18 cellular contexts compared by ENCODE assay signal in genomic region chr3:94626599-94626998, GRCh38.
"Had no signal": no experiment of that assay in that cellular context is flagged by ENCODE, and none has a peak within 500 bp of the region (broad histone marks: within the 10 kb centered on the region; RNA-seq: fewer than 3 reads in every experiment).

No MANE protein-coding gene starts in this region.

- H3K4me3 Mint-ChIP-seq: activated CD4-positive, alpha-beta T cell treated with anti-CD3 and anti-CD28 coated beads, Interleukin-2, amount 10 ng/mL, durations not matched to agents 7 days and 5 days; activated CD8-positive, alpha-beta T cell treated with anti-CD3 and anti-CD28 coated beads, Interleukin-2, amount 10 ng/mL, durations not matched to agents 7 days and 5 days; activated naive CD4-positive, alpha-beta T cell treated with anti-CD3 and anti-CD28 coated beads for 36 hours; activated T-cell treated with anti-CD3 and anti-CD28 coated beads, Interleukin-2, amount 50 U/mL, for 24 hours; central memory CD8-positive, alpha-beta T cell; natural killer cell treated with Interleukin-12 subunit alpha and Interleukin-12 subunit beta and Interleukin-15 and Interleukin-18, amount 100 ng/mL, for 72 hours; stimulated activated naive CD8-positive, alpha-beta T cell treated with anti-CD3 and anti-CD28 coated beads, Interleukin-15, Interleukin-2, amounts not matched to agents 100 ng/mL and 50 ng/mL, for 24 hours had no signal

- DNase-seq: activated CD4-positive, alpha-beta T cell treated with anti-CD3 and anti-CD28 coated beads, Interleukin-2, amount 10 ng/mL, durations not matched to agents 7 days and 5 days; activated CD8-positive, alpha-beta T cell treated with anti-CD3 and anti-CD28 coated beads, Interleukin-2, amount 10 ng/mL, durations not matched to agents 7 days and 5 days; activated naive CD4-positive, alpha-beta T cell treated with anti-CD3 and anti-CD28 coated beads for 36 hours; activated T-cell treated with anti-CD3 and anti-CD28 coated beads, Interleukin-2, amount 50 U/mL, for 24 hours; aorta; brain microvascular endothelial cell; colonic mucosa; lower lobe of right lung; T1000 had no signal

- H3K9me3 ChIP-seq: colonic mucosa, lower lobe of right lung, prostate gland, right atrium auricular region, tibial nerve had no signal

- H3K27me3 Mint-ChIP-seq: activated CD4-positive, alpha-beta T cell treated with anti-CD3 and anti-CD28 coated beads, Interleukin-2, amount 10 ng/mL, durations not matched to agents 7 days and 5 days; activated T-cell treated with anti-CD3 and anti-CD28 coated beads, Interleukin-2, amount 50 U/mL, for 24 hours; central memory CD8-positive, alpha-beta T cell; natural killer cell treated with Interleukin-12 subunit alpha and Interleukin-12 subunit beta and Interleukin-15 and Interleukin-18, amount 100 ng/mL, for 72 hours; stimulated activated naive CD8-positive, alpha-beta T cell treated with anti-CD3 and anti-CD28 coated beads, Interleukin-15, Interleukin-2, amounts not matched to agents 100 ng/mL and 50 ng/mL, for 24 hours had no signal

- H3K4me1 Mint-ChIP-seq: activated CD4-positive, alpha-beta T cell treated with anti-CD3 and anti-CD28 coated beads, Interleukin-2, amount 10 ng/mL, durations not matched to agents 7 days and 5 days; central memory CD8-positive, alpha-beta T cell had no signal

- ATAC-seq: activated CD4-positive, CD25-positive, alpha-beta regulatory T cell treated with anti-CD3 and anti-CD28 coated beads, Interleukin-2, amount 50 U/mL, for 24 hours; activated CD8-positive, alpha-beta T cell treated with anti-CD3 and anti-CD28 coated beads, Interleukin-2, amount 10 ng/mL, durations not matched to agents 7 days and 5 days; lower lobe of right lung; natural killer cell treated with Interleukin-12 subunit alpha and Interleukin-12 subunit beta and Interleukin-15 and Interleukin-18, amount 100 ng/mL, for 72 hours had no signal

- H3K27ac Mint-ChIP-seq: activated CD4-positive, alpha-beta T cell treated with anti-CD3 and anti-CD28 coated beads, Interleukin-2, amount 10 ng/mL, durations not matched to agents 7 days and 5 days; activated CD8-positive, alpha-beta T cell treated with anti-CD3 and anti-CD28 coated beads, Interleukin-2, amount 10 ng/mL, durations not matched to agents 7 days and 5 days; activated naive CD4-positive, alpha-beta T cell treated with anti-CD3 and anti-CD28 coated beads for 36 hours; activated T-cell treated with anti-CD3 and anti-CD28 coated beads, Interleukin-2, amount 50 U/mL, for 24 hours; activated T-helper 2 cell treated with anti-CD3 and anti-CD28 coated beads, Interferon-gamma antibody, Interleukin-2, Interleukin-4, amounts not matched to agents 10 μg/mL and 5 μg/mL and 100 μg/mL, durations not matched to agents 14 hours and 24 hours and 36 hours; natural killer cell treated with Interleukin-12 subunit alpha and Interleukin-12 subunit beta and Interleukin-15 and Interleukin-18, amount 100 ng/mL, for 72 hours; stimulated activated naive CD8-positive, alpha-beta T cell treated with anti-CD3 and anti-CD28 coated beads, Interleukin-15, Interleukin-2, amounts not matched to agents 100 ng/mL and 50 ng/mL, for 24 hours had no signal

- H3K4me1 ChIP-seq: colonic mucosa, lower lobe of right lung, prostate gland, right atrium auricular region, tibial nerve had no signal

- H3K27ac ChIP-seq: brain microvascular endothelial cell, colonic mucosa, lower lobe of right lung, prostate gland, right atrium auricular region, skin epidermis had no signal

- H3K4me3 ChIP-seq: colonic mucosa, lower lobe of right lung, prostate gland, right atrium auricular region, skin epidermis, tibial nerve had no signal

- H3K36me3 Mint-ChIP-seq: natural killer cell treated with Interleukin-12 subunit alpha and Interleukin-12 subunit beta and Interleukin-15 and Interleukin-18, amount 100 ng/mL, for 72 hours had no signal

- H3K27me3 ChIP-seq: brain microvascular endothelial cell, colonic mucosa, right atrium auricular region, tibial nerve had no signal

- H3K36me3 ChIP-seq: brain microvascular endothelial cell, colonic mucosa, lower lobe of right lung, prostate gland, right atrium auricular region, tibial nerve had no signal
